Comparison of ENCODE assay signal across 10 cellular contexts in genomic region chr4:168711197-168712120, GRCh38.
A peak's percentile ranks its signal among the peaks of the same experiment; 100 is the strongest.
DNase-seq lines count a peak whose midpoint lies in the region; ATAC-seq and TF ChIP-seq lines count a peak whose summit lies in the region.
"Had no signal": no experiment of that assay in that cellular context is flagged by ENCODE, and none has a peak within 500 bp of the region (broad histone marks: within the 10 kb centered on the region; RNA-seq: fewer than 3 reads in every experiment).

No MANE protein-coding gene starts in this region.

- 46 to 65% methylated on average over 11 of the region's 11 CpGs for WGBS in thyroid gland, 2 donors

- ATAC-seq in GM23338, result no peak

- H3K27me3 Mint-ChIP-seq in GM23338 (ENCODE audit: insufficient read depth, low read depth, poor library complexity), result no peaks in the 10 kb centered on the region
- H3K27me3 Mint-ChIP-seq: central memory CD8-positive, alpha-beta T cell had no signal

- H3K4me3 Mint-ChIP-seq in GM23338, result no peak overlapping the region
- H3K4me3 Mint-ChIP-seq: central memory CD8-positive, alpha-beta T cell had no signal

- H3K4me3 ChIP-seq in thyroid gland (replicated peaks in 1 of 3), result no peak overlapping the region
- H3K4me3 ChIP-seq in GM23338, result no peak overlapping the region
- H3K4me3 ChIP-seq: A549 had no signal

- peaks cover 9% of the 10 kb centered on the region for H3K4me1 Mint-ChIP-seq in GM23338
- H3K4me1 Mint-ChIP-seq: central memory CD8-positive, alpha-beta T cell had no signal

- DNase-seq in NOMO-1 treated with DMSO at 0.1 percent for 48 hours (lab: John Stamatoyannopoulos, UW; ENCODE audit: unreplicated experiment), result peak; percentile 55
- DNase-seq in NOMO-1 treated with dmso at 0.1 percent for 144 hours (lab: John Stamatoyannopoulos, UW; ENCODE audit: unreplicated experiment), result no peak
- DNase-seq in amniotic epithelial cell (ENCODE audit: low read depth), result peak; percentile 27
- peak; percentile 57 for DNase-seq in iris pigment epithelial cell (ENCODE audit: low read depth)
- DNase-seq in thyroid gland, result peak; percentile 34 to 63
- no peak for DNase-seq in SKM-1 (lab: John Stamatoyannopoulos, UW; ENCODE audit: unreplicated experiment)
- no peak for DNase-seq in GM23338 (ENCODE audit: low spot score)
- no peak for DNase-seq in glomerular visceral epithelial cell (ENCODE audit: extremely low spot score)

- no peaks in the 10 kb centered on the region for H3K9me3 Mint-ChIP-seq in GM23338
- H3K9me3 Mint-ChIP-seq: central memory CD8-positive, alpha-beta T cell had no signal

- H3K27ac ChIP-seq in thyroid gland (peak overlapping the region; percentile 62 to 77 (median 69)), GM23338 (ENCODE audit: low read depth) (no peak overlapping the region)

- no peaks in the 10 kb centered on the region for H3K27me3 ChIP-seq in thyroid gland
- H3K27me3 ChIP-seq in GM23338 (ENCODE audit: insufficient read depth), result peaks cover 12% of the 10 kb centered on the region; the same call in 1 of the 2 replicates

- no peak overlapping the region for H3K4me2 ChIP-seq in GM23338
- H3K4me2 ChIP-seq: A549 had no signal

- H2AFZ ChIP-seq in GM23338, result no peak overlapping the region

- H3K79me2 ChIP-seq in GM23338 (replicated peaks; ENCODE audit: insufficient read depth), result no peaks in the 10 kb centered on the region

- TF ChIP-seq POLR2A in thyroid gland (IDR thresholded peaks at IDR 0.05), result peak in 1 of 2 donors; percentile 13

- no peaks in the 10 kb centered on the region for H3K9me3 ChIP-seq in thyroid gland
- H3K9me3 ChIP-seq: A549 had no signal

- no peaks in the 10 kb centered on the region for H3K36me3 ChIP-seq in thyroid gland
- H3K36me3 ChIP-seq in GM23338 (ENCODE audit: insufficient read depth), result no peaks in the 10 kb centered on the region

- H3K36me3 Mint-ChIP-seq in GM23338 (ENCODE audit: low read depth), result no peaks in the 10 kb centered on the region

- H4K20me1 ChIP-seq in GM23338 (replicated peaks; ENCODE audit: insufficient read depth), result no peaks in the 10 kb centered on the region

- H3K27ac Mint-ChIP-seq in GM23338, result no peak overlapping the region

- H3F3A ChIP-seq in GM23338 (replicated peaks; ENCODE audit: low read depth), result no peaks in the 10 kb centered on the region

- TF ChIP-seq CTCF in thyroid gland (IDR thresholded peaks at IDR 0.05) (no peak), GM23338 (conservative IDR thresholded peaks at IDR 0.05; ENCODE audit: low read depth in 2 of 2) (no peak)

- H3K4me1 ChIP-seq in thyroid gland (peaks cover 19 to 23% of the 10 kb centered on the region in 2 donors), GM23338 (ENCODE audit: insufficient read depth) (peaks cover 8% of the 10 kb centered on the region)

- H3K9me2 ChIP-seq in GM23338 (ENCODE audit: insufficient read depth), result no peaks in the 10 kb centered on the region

- intact Hi-C loops in thyroid gland (cut with DNase I), result loop anchor here (5.0 to 10.0 kb wide), 2 partner anchors 123 to 201 kb away; no protein-coding TSS in a partner anchor

TF ChIP-seq in GM23338, 12 proteins besides CTCF, POLR2A, EP300 and RAD21:
- TF ChIP-seq STAT1 (IDR thresholded peaks at IDR 0.05; ENCODE audit: unreplicated experiment) (no peak), ZNF462 (CRISPR knock-in tag; IDR thresholded peaks at IDR 0.05) (no peak), ETS1 (IDR thresholded peaks at IDR 0.05) (no peak), NANOG (IDR thresholded peaks at IDR 0.05; ENCODE audit: borderline replicate concordance) (no peak), EZH2 (IDR thresholded peaks at IDR 0.05; ENCODE audit: low read depth, unreplicated experiment) (no peak), ZNF331 (CRISPR knock-in tag; IDR thresholded peaks at IDR 0.05; ENCODE audit: low read depth) (no peak)

Comparison
In these comparisons a context has a peak if more than half of its experiments do, and no peak if none do; other contexts are left out.
1. DNase-seq: peak in NOMO-1 treated with DMSO at 0.1 percent for 48 hours (single experiment), amniotic epithelial cell (single experiment), iris pigment epithelial cell (single experiment) and thyroid gland (2 of 2); none in NOMO-1 treated with dmso at 0.1 percent for 144 hours (single experiment), SKM-1 (single experiment), GM23338 (single experiment) and glomerular visceral epithelial cell (single experiment).